Comparison of ENCODE assay signal across 15 cellular contexts in the genomic region with DNA sequence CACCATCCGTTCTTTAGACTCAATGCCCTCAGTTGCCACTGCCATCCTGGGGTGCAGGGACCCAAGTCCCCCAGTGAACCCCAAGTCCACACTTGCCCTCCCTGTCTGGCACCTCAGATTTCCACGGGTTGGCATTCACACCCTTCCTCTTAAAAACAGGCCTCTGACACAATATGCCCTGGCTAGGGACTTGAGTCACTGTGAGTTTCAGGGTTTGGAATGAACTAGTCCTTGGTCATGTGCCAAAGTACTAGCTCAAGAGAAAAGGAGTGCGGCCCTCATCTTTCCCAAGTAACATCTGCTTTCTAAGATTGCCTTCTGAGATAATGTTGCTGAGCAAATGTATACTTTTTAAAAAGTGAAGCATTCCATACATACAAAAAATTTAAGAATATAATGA.
DNase-seq lines count a peak whose midpoint lies in the region; ATAC-seq and TF ChIP-seq lines count a peak whose summit lies in the region.
"Had no signal": no experiment of that assay in that cellular context is flagged by ENCODE, and none has a peak within 500 bp of the region (broad histone marks: within the 10 kb centered on the region; RNA-seq: fewer than 3 reads in every experiment).

No MANE protein-coding gene starts in this region.

- DNase-seq in AG08395 (ENCODE audit: low spot score) (peak; percentile 61), MG63 (peak; percentile 18), epithelial cell of esophagus (ENCODE audit: low read depth) (peak; percentile 89), kidney glomerular epithelial cell (lab: John Stamatoyannopoulos, UW) (peak; percentile 4), activated gamma-delta T cell (lab: John Stamatoyannopoulos, UW) (no peak), ureter (ENCODE audit: low spot score) (no peak), SHP77 treated with DMSO at 0.1 percent for 48 hours (lab: John Stamatoyannopoulos, UW) (no peak)
- DNase-seq in stimulated activated effector memory CD8-positive, alpha-beta T cell treated with anti-CD3 and anti-CD28 coated beads, Interleukin-12 subunit alpha, Interleukin-12 subunit beta, amount 100 ng/mL, for 72 hours (ENCODE audit: low spot score in 2 of 2) = no peak
- DNase-seq: activated CD4-positive, alpha-beta T cell treated with anti-CD3 and anti-CD28 coated beads, Interleukin-2, amount 10 ng/mL, durations not matched to agents 24 days and 14 days; cortex of kidney; GDM1; hypothalamus; NCI-H1436 treated with DMSO at 0.1 percent for 48 hours; retina had no signal

- no peaks in the 10 kb centered on the region for H3K9me3 ChIP-seq in MG63

- no peak for ATAC-seq in stimulated activated effector memory CD8-positive, alpha-beta T cell treated with anti-CD3 and anti-CD28 coated beads, Interleukin-12 subunit alpha, Interleukin-12 subunit beta, amount 100 ng/mL, for 72 hours
- ATAC-seq: activated T-helper 17 cell treated with anti-CD3 and anti-CD28 coated beads, Interleukin-2, amount 50 U/mL, for 72 hours had no signal

- H3K4me1 Mint-ChIP-seq in stimulated activated effector memory CD8-positive, alpha-beta T cell treated with anti-CD3 and anti-CD28 coated beads, Interleukin-12 subunit alpha, Interleukin-12 subunit beta, amount 100 ng/mL, for 72 hours = no peaks in the 10 kb centered on the region
- H3K4me1 Mint-ChIP-seq: activated CD4-positive, alpha-beta T cell treated with anti-CD3 and anti-CD28 coated beads, Interleukin-2, amount 10 ng/mL, durations not matched to agents 24 days and 14 days; activated T-helper 17 cell treated with anti-CD3 and anti-CD28 coated beads, Interleukin-2, amount 50 U/mL, for 72 hours had no signal

- H3K36me3 Mint-ChIP-seq in stimulated activated effector memory CD8-positive, alpha-beta T cell treated with anti-CD3 and anti-CD28 coated beads, Interleukin-12 subunit alpha, Interleukin-12 subunit beta, amount 100 ng/mL, for 72 hours = no peaks in the 10 kb centered on the region

- H3K27ac Mint-ChIP-seq in stimulated activated effector memory CD8-positive, alpha-beta T cell treated with anti-CD3 and anti-CD28 coated beads, Interleukin-12 subunit alpha, Interleukin-12 subunit beta, amount 100 ng/mL, for 72 hours = no peak overlapping the region
- H3K27ac Mint-ChIP-seq: activated CD4-positive, alpha-beta T cell treated with anti-CD3 and anti-CD28 coated beads, Interleukin-2, amount 10 ng/mL, durations not matched to agents 24 days and 14 days; activated T-helper 17 cell treated with anti-CD3 and anti-CD28 coated beads, Interleukin-2, amount 50 U/mL, for 72 hours had no signal

- no peaks in the 10 kb centered on the region for H3K27me3 ChIP-seq in MG63

- H3K9me3 Mint-ChIP-seq in stimulated activated effector memory CD8-positive, alpha-beta T cell treated with anti-CD3 and anti-CD28 coated beads, Interleukin-12 subunit alpha, Interleukin-12 subunit beta, amount 100 ng/mL, for 72 hours = no peaks in the 10 kb centered on the region
- H3K9me3 Mint-ChIP-seq: activated CD4-positive, alpha-beta T cell treated with anti-CD3 and anti-CD28 coated beads, Interleukin-2, amount 10 ng/mL, durations not matched to agents 24 days and 14 days; activated T-helper 17 cell treated with anti-CD3 and anti-CD28 coated beads, Interleukin-2, amount 50 U/mL, for 72 hours had no signal

- H3K4me3 ChIP-seq in MG63 (no peak overlapping the region), epithelial cell of esophagus (ENCODE audit: low read length) (no peak overlapping the region)

- no peak overlapping the region for H3K4me3 Mint-ChIP-seq in stimulated activated effector memory CD8-positive, alpha-beta T cell treated with anti-CD3 and anti-CD28 coated beads, Interleukin-12 subunit alpha, Interleukin-12 subunit beta, amount 100 ng/mL, for 72 hours
- H3K4me3 Mint-ChIP-seq: activated CD4-positive, alpha-beta T cell treated with anti-CD3 and anti-CD28 coated beads, Interleukin-2, amount 10 ng/mL, durations not matched to agents 24 days and 14 days; activated T-helper 17 cell treated with anti-CD3 and anti-CD28 coated beads, Interleukin-2, amount 50 U/mL, for 72 hours had no signal

- peaks cover 5% of the 10 kb centered on the region; the same call in 1 of the 2 replicates for H3K36me3 ChIP-seq in MG63

- TF ChIP-seq CTCF in epithelial cell of esophagus (IDR thresholded peaks at IDR 0.05; ENCODE audit: insufficient read depth, low read depth, low read length, missing control alignments) = no peak

Comparison
In these comparisons a context has a peak if more than half of its experiments do, and no peak if none do; other contexts are left out.
1. DNase-seq: peak in AG08395 (single experiment), MG63 (single experiment), epithelial cell of esophagus (single experiment) and kidney glomerular epithelial cell (single experiment); none in activated gamma-delta T cell (single experiment), ureter (single experiment), SHP77 treated with DMSO at 0.1 percent for 48 hours (single experiment) and stimulated activated effector memory CD8-positive, alpha-beta T cell treated with anti-CD3 and anti-CD28 coated beads, Interleukin-12 subunit alpha, Interleukin-12 subunit beta, amount 100 ng/mL, for 72 hours (0 of 2).